Comparison of ENCODE assay signal across 23 cellular contexts in the genomic region with DNA sequence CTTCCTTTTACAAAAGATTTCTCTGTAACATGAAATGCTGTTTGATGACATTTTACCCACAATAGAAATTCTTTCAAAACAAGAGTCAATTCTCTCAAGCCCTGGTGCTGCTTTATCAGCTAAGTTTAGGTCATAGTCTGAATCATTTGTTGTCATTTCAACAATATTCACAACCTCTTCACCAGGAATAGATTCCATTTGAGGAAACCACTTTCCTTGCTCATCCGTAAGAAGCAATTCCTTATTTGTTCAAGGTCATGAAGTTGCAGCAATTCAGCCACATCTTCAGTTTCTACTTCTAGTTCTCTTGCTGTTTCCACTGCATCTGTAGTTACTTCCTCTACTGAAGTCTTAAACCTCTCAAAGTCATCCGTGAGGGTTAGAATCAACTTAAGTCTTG.
DNase-seq lines count a peak whose midpoint lies in the region; ATAC-seq and TF ChIP-seq lines count a peak whose summit lies in the region.
"Had no signal": no experiment of that assay in that cellular context is flagged by ENCODE, and none has a peak within 500 bp of the region (broad histone marks: within the 10 kb centered on the region; RNA-seq: fewer than 3 reads in every experiment).

No MANE protein-coding gene starts in this region.

- H3K27me3 ChIP-seq in brain microvascular endothelial cell (replicated peaks) = no peaks in the 10 kb centered on the region
- H3K27me3 ChIP-seq: BLaER1, right atrium auricular region, stomach had no signal

- H3K4me3 Mint-ChIP-seq in natural killer cell (no peak overlapping the region), Calu3 (ENCODE audit: low read depth, unreplicated experiment) (no peak overlapping the region), immature natural killer cell (no peak overlapping the region)
- no peak overlapping the region for H3K4me3 Mint-ChIP-seq in natural killer cell treated with Interleukin-12 subunit alpha and Interleukin-12 subunit beta and Interleukin-15 and Interleukin-18, amount 100 ng/mL, for 72 hours
- H3K4me3 Mint-ChIP-seq: activated naive CD8-positive, alpha-beta T cell treated with anti-CD3 and anti-CD28 coated beads, Interleukin-2, amount 10 ng/mL, durations not matched to agents 7 days and 5 days had no signal

- peak overlapping the region; percentile 17 to 40 for H3K27ac Mint-ChIP-seq in natural killer cell
- no peak overlapping the region for H3K27ac Mint-ChIP-seq in natural killer cell treated with Interleukin-12 subunit alpha and Interleukin-12 subunit beta and Interleukin-15 and Interleukin-18, amount 100 ng/mL, for 72 hours
- H3K27ac Mint-ChIP-seq in Calu3 (ENCODE audit: unreplicated experiment) = no peak overlapping the region
- H3K27ac Mint-ChIP-seq in immature natural killer cell = no peak overlapping the region
- H3K27ac Mint-ChIP-seq: activated naive CD8-positive, alpha-beta T cell treated with anti-CD3 and anti-CD28 coated beads, Interleukin-2, amount 10 ng/mL, durations not matched to agents 7 days and 5 days had no signal

- ATAC-seq in natural killer cell = no peak
- no peak for ATAC-seq in natural killer cell treated with Interleukin-12 subunit alpha and Interleukin-12 subunit beta and Interleukin-15 and Interleukin-18, amount 100 ng/mL, for 72 hours

- peak overlapping the region; percentile 85 for H3K27ac ChIP-seq in brain microvascular endothelial cell
- H3K27ac ChIP-seq: BLaER1, right atrium auricular region, RWPE1, stomach, WERI-Rb-1 had no signal

- H3K27me3 Mint-ChIP-seq in natural killer cell (ENCODE audit: low read depth in 2 of 2) = no peaks in the 10 kb centered on the region
- H3K27me3 Mint-ChIP-seq in natural killer cell treated with Interleukin-12 subunit alpha and Interleukin-12 subunit beta and Interleukin-15 and Interleukin-18, amount 100 ng/mL, for 72 hours = no peaks in the 10 kb centered on the region
- H3K27me3 Mint-ChIP-seq in Calu3 (ENCODE audit: unreplicated experiment) = no peaks in the 10 kb centered on the region
- H3K27me3 Mint-ChIP-seq in immature natural killer cell (ENCODE audit: low read depth in 3 of 3) = peaks cover 0 to 4% (median 2%) of the 10 kb centered on the region in 3 donors
- H3K27me3 Mint-ChIP-seq: activated naive CD8-positive, alpha-beta T cell treated with anti-CD3 and anti-CD28 coated beads, Interleukin-2, amount 10 ng/mL, durations not matched to agents 7 days and 5 days had no signal

- H3K4me3 ChIP-seq in brain microvascular endothelial cell (ENCODE audit: low read depth, low read length) = no peak overlapping the region
- H3K4me3 ChIP-seq: BLaER1, right atrium auricular region, stomach had no signal

- in situ Hi-C loops in brain microvascular endothelial cell (cut with HindIII; ENCODE audit: low pct_ligation_motif_present, low sequenced_read_pairs) = no loop called here

- DNase-seq in natural killer cell = no peak
- no peak for DNase-seq in natural killer cell treated with Interleukin-12 subunit alpha and Interleukin-12 subunit beta and Interleukin-15 and Interleukin-18, amount 100 ng/mL, for 72 hours (ENCODE audit: low spot score)
- peak; percentile 68 for DNase-seq in brain microvascular endothelial cell
- DNase-seq in foreskin melanocyte = peak; percentile 38
- peak; percentile 23 for DNase-seq in stromal cell of bone marrow (ENCODE audit: low read depth)
- no peak for DNase-seq in activated CD8-positive, alpha-beta memory T cell treated with anti-CD3 and anti-CD28 coated beads, Interleukin-2, amount 50 U/mL, for 4 hours
- no peak for DNase-seq in Calu3
- no peak for DNase-seq in immature natural killer cell
- DNase-seq: activated CD4-positive, alpha-beta T cell treated with anti-CD3 and anti-CD28 coated beads, Interleukin-2, amount 50 U/mL, for 1 hour; activated CD8-positive, alpha-beta memory T cell treated with anti-CD3 and anti-CD28 coated beads, Interleukin-2, amount 50 U/mL, for 48 hours; activated naive CD8-positive, alpha-beta T cell treated with anti-CD3 and anti-CD28 coated beads, Interleukin-2, amount 10 ng/mL, durations not matched to agents 7 days and 5 days; Caco-2; mammary epithelial cell; NCI-H146; NCI-H2171; NCI-H526; occipital lobe; SK-N-SH; stomach; WERI-Rb-1 had no signal

- peaks cover 35% of the 10 kb centered on the region for H3K36me3 Mint-ChIP-seq in natural killer cell
- peaks cover 33% of the 10 kb centered on the region for H3K36me3 Mint-ChIP-seq in natural killer cell treated with Interleukin-12 subunit alpha and Interleukin-12 subunit beta and Interleukin-15 and Interleukin-18, amount 100 ng/mL, for 72 hours
- H3K36me3 Mint-ChIP-seq in Calu3 (ENCODE audit: insufficient read depth, unreplicated experiment) = peaks cover 4% of the 10 kb centered on the region
- peaks cover 30 to 67% (median 37%) of the 10 kb centered on the region in 3 donors for H3K36me3 Mint-ChIP-seq in immature natural killer cell

- CTCF ChIA-PET in Calu3 (lab: Charles Lee) = no interaction called here

- H3K4me1 Mint-ChIP-seq in natural killer cell (peaks cover 0 to 6% of the 10 kb centered on the region in 2 donors), Calu3 (ENCODE audit: low read depth, unreplicated experiment) (no peaks in the 10 kb centered on the region), immature natural killer cell (peaks cover 0 to 11% of the 10 kb centered on the region in 2 donors)
- peaks cover 2 to 5% of the 10 kb centered on the region in 2 donors for H3K4me1 Mint-ChIP-seq in natural killer cell treated with Interleukin-12 subunit alpha and Interleukin-12 subunit beta and Interleukin-15 and Interleukin-18, amount 100 ng/mL, for 72 hours (ENCODE audit: low read depth in 2 of 2)
- H3K4me1 Mint-ChIP-seq: activated naive CD8-positive, alpha-beta T cell treated with anti-CD3 and anti-CD28 coated beads, Interleukin-2, amount 10 ng/mL, durations not matched to agents 7 days and 5 days had no signal

- TF ChIP-seq CTCF in natural killer cell (IDR thresholded peaks at IDR 0.05) (no peak), brain microvascular endothelial cell (IDR thresholded peaks at IDR 0.05; ENCODE audit: low read depth, low read length, missing control alignments) (no peak), Calu3 (IDR thresholded peaks at IDR 0.05; ENCODE audit: unreplicated experiment) (no peak)

- intact Hi-C loops in natural killer cell (cut with micrococcal nuclease) (no loop called here), Calu3 (cut with micrococcal nuclease; ENCODE audit: unreplicated experiment) (no loop called here)

- no TSS peak for BruUV-seq in Calu3 (replicated peaks; lab: Mats Ljungman, UMichigan)

- H3K9me3 Mint-ChIP-seq in natural killer cell = no peaks in the 10 kb centered on the region
- no peaks in the 10 kb centered on the region for H3K9me3 Mint-ChIP-seq in natural killer cell treated with Interleukin-12 subunit alpha and Interleukin-12 subunit beta and Interleukin-15 and Interleukin-18, amount 100 ng/mL, for 72 hours
- no peaks in the 10 kb centered on the region for H3K9me3 Mint-ChIP-seq in Calu3 (ENCODE audit: low read depth, unreplicated experiment)
- no peaks in the 10 kb centered on the region for H3K9me3 Mint-ChIP-seq in immature natural killer cell
- H3K9me3 Mint-ChIP-seq: activated naive CD8-positive, alpha-beta T cell treated with anti-CD3 and anti-CD28 coated beads, Interleukin-2, amount 10 ng/mL, durations not matched to agents 7 days and 5 days had no signal

- H3K36me3 ChIP-seq in brain microvascular endothelial cell (replicated peaks) = peaks cover 55% of the 10 kb centered on the region

Comparison
In these comparisons a context has a peak if more than half of its experiments do, and no peak if none do; other contexts are left out.
1. H3K27ac Mint-ChIP-seq: peak in natural killer cell (2 of 2); none in natural killer cell treated with Interleukin-12 subunit alpha and Interleukin-12 subunit beta and Interleukin-15 and Interleukin-18, amount 100 ng/mL, for 72 hours (0 of 2), Calu3 (single experiment) and immature natural killer cell (0 of 6).
2. DNase-seq: peak in brain microvascular endothelial cell (single experiment), foreskin melanocyte (single experiment) and stromal cell of bone marrow (single experiment); none in natural killer cell (single experiment), natural killer cell treated with Interleukin-12 subunit alpha and Interleukin-12 subunit beta and Interleukin-15 and Interleukin-18, amount 100 ng/mL, for 72 hours (single experiment), activated CD8-positive, alpha-beta memory T cell treated with anti-CD3 and anti-CD28 coated beads, Interleukin-2, amount 50 U/mL, for 4 hours (single experiment), Calu3 (single experiment) and immature natural killer cell (0 of 3).